In genomic region chr18:70956554-70956953, GRCh38 we compare ENCODE assay signal across 28 cellular contexts.
"Had no signal": no experiment of that assay in that cellular context is flagged by ENCODE, and none has a peak within 500 bp of the region (broad histone marks: within the 10 kb centered on the region; RNA-seq: fewer than 3 reads in every experiment).

No MANE protein-coding gene starts in this region.

- H2AFZ ChIP-seq: neural progenitor cell, parathyroid adenoma had no signal

- H3K27me3 Mint-ChIP-seq: progenitor cell of endocrine pancreas; stimulated activated naive B cell treated with anti-CD40 and anti-IgM and Interleukin-4, amounts not matched to agents 10 μg/mL and 1 μg/mL and 100 μg/mL, for 72 hours; stimulated activated naive CD8-positive, alpha-beta T cell treated with anti-CD3 and anti-CD28 coated beads, Interleukin-15, Interleukin-2, amounts not matched to agents 100 ng/mL and 50 ng/mL, for 24 hours had no signal

- ATAC-seq: natural killer cell; psoas muscle; right cardiac atrium; sciatic nerve; stimulated activated effector memory CD8-positive, alpha-beta T cell treated with anti-CD3 and anti-CD28 coated beads, Interleukin-12 subunit alpha, Interleukin-12 subunit beta, amount 100 ng/mL, for 72 hours; stimulated activated naive B cell treated with anti-CD40 and anti-IgM and Interleukin-4, amounts not matched to agents 10 μg/mL and 1 μg/mL and 100 μg/mL, for 72 hours had no signal

- H3K9ac ChIP-seq: neural progenitor cell, parathyroid adenoma had no signal

- DNase-seq: natural killer cell; occipital lobe; ovary; posterior cingulate gyrus; psoas muscle; right cardiac atrium; spleen; stimulated activated CD4-positive, alpha-beta T cell treated with anti-CD3 and anti-CD28 coated beads, Interleukin-12 subunit alpha, Interleukin-12 subunit beta, amount 100 ng/mL, for 4 hours; stimulated activated CD4-positive, alpha-beta T cell treated with anti-CD3 and anti-CD28 coated beads, Interleukin-1b, Interleukin-23, amount 100 ng/mL, for 48 hours; stimulated activated CD4-positive, alpha-beta T cell treated with anti-CD3 and anti-CD28 coated beads, Interleukin-4, amount 100 ng/mL, for 24 hours; stimulated activated naive B cell treated with anti-CD40 and anti-IgM and Interleukin-4, amounts not matched to agents 10 μg/mL and 1 μg/mL and 100 μg/mL, for 72 hours; stimulated activated naive CD4-positive, alpha-beta T cell treated with Interleukin-2 at 50 U/mL for 16 hours; stomach; thyroid gland; trophoblast cell; upper lobe of left lung had no signal

- H3K36me3 Mint-ChIP-seq: natural killer cell; neural progenitor cell; stimulated activated effector memory CD8-positive, alpha-beta T cell treated with anti-CD3 and anti-CD28 coated beads, Interleukin-12 subunit alpha, Interleukin-12 subunit beta, amount 100 ng/mL, for 72 hours; stimulated activated naive B cell treated with anti-CD40 and anti-IgM and Interleukin-4, amounts not matched to agents 10 μg/mL and 1 μg/mL and 100 μg/mL, for 72 hours had no signal

- H3K4me3 Mint-ChIP-seq: natural killer cell; nephron; neural progenitor cell; stimulated activated effector memory CD8-positive, alpha-beta T cell treated with anti-CD3 and anti-CD28 coated beads, Interleukin-12 subunit alpha, Interleukin-12 subunit beta, amount 100 ng/mL, for 72 hours; stimulated activated naive B cell treated with anti-CD40 and anti-IgM and Interleukin-4, amounts not matched to agents 10 μg/mL and 1 μg/mL and 100 μg/mL, for 72 hours; stimulated activated naive CD8-positive, alpha-beta T cell treated with anti-CD3 and anti-CD28 coated beads, Interleukin-15, Interleukin-2, amounts not matched to agents 100 ng/mL and 50 ng/mL, for 24 hours had no signal

- H3K4me2 ChIP-seq: neural progenitor cell, smooth muscle cell had no signal

- H3K79me2 ChIP-seq: parathyroid adenoma had no signal

- H3K4me1 Mint-ChIP-seq: natural killer cell; nephron; stimulated activated effector memory CD8-positive, alpha-beta T cell treated with anti-CD3 and anti-CD28 coated beads, Interleukin-12 subunit alpha, Interleukin-12 subunit beta, amount 100 ng/mL, for 72 hours; stimulated activated naive B cell treated with anti-CD40 and anti-IgM and Interleukin-4, amounts not matched to agents 10 μg/mL and 1 μg/mL and 100 μg/mL, for 72 hours had no signal

- H3K27ac Mint-ChIP-seq: natural killer cell; nephron; neural progenitor cell; progenitor cell of endocrine pancreas; stimulated activated effector memory CD8-positive, alpha-beta T cell treated with anti-CD3 and anti-CD28 coated beads, Interleukin-12 subunit alpha, Interleukin-12 subunit beta, amount 100 ng/mL, for 72 hours; stimulated activated naive B cell treated with anti-CD40 and anti-IgM and Interleukin-4, amounts not matched to agents 10 μg/mL and 1 μg/mL and 100 μg/mL, for 72 hours; stimulated activated naive CD8-positive, alpha-beta T cell treated with anti-CD3 and anti-CD28 coated beads, Interleukin-15, Interleukin-2, amounts not matched to agents 100 ng/mL and 50 ng/mL, for 24 hours had no signal

- H3K9me3 ChIP-seq: ovary, psoas muscle, spleen, stomach, thoracic aorta, thyroid gland, tibial nerve, upper lobe of left lung, vagina had no signal

- H3K27me3 ChIP-seq: neural progenitor cell, ovary, spleen, stomach, thyroid gland, tibial nerve, upper lobe of left lung, vagina had no signal

- H3K27ac ChIP-seq: neural progenitor cell, ovary, parathyroid adenoma, psoas muscle, skin epidermis, spleen, stomach, thoracic aorta, thyroid gland, tibial nerve, upper lobe of left lung, vagina had no signal

- H3K36me3 ChIP-seq: neural progenitor cell, ovary, spleen, stomach, thoracic aorta, thyroid gland, tibial nerve, upper lobe of left lung, vagina had no signal

- H3K9me3 Mint-ChIP-seq: nephron, neural progenitor cell had no signal

- H3K4me1 ChIP-seq: parathyroid adenoma, psoas muscle, spleen, stomach, thyroid gland, tibial nerve, upper lobe of left lung, vagina had no signal

- H3K4me3 ChIP-seq: neural progenitor cell, ovary, psoas muscle, skin epidermis, smooth muscle cell, spleen, stomach, thoracic aorta, thyroid gland, tibial nerve, upper lobe of left lung, vagina had no signal
